Comparison of ENCODE assay signal across 8 cellular contexts in the genomic region with DNA sequence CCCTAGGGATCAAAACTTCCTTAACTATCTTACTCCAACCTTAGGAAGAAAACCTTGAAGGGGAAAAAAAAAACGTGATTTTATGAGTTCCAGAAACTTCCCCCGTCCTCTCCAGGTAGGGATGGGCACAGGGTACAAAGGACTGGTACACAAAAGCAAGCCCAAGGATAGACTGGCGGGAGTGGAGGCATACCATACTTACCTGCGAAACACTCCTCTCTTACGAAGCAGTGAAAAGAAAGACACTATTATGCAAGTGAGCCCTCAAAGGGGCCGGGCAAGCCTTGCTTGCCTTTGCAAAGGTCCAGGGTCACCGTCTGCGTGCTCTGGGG. TPM values are rescaled to one million over a fixed set of nuclear protein-coding genes. Genes with fewer than 3 reads are reported as not detected.
DNase-seq lines count a peak whose midpoint lies in the region; ATAC-seq and TF ChIP-seq lines count a peak whose summit lies in the region.

No MANE protein-coding gene starts in this region.

- ATAC-seq in HG02885 (IDR thresholded peaks at IDR 0.05; ENCODE audit: poor library complexity, unreplicated experiment): peak; percentile 14
- ATAC-seq in activated naive CD8-positive, alpha-beta T cell treated with anti-CD3 and anti-CD28 coated beads, Interleukin-2, amount 10 ng/mL, durations not matched to agents 7 days and 5 days (ENCODE audit: low read depth): no peak
- no peak for ATAC-seq in GM18505 (IDR thresholded peaks at IDR 0.05; ENCODE audit: unreplicated experiment)

- H3K4me1 Mint-ChIP-seq in activated naive CD8-positive, alpha-beta T cell treated with anti-CD3 and anti-CD28 coated beads, Interleukin-2, amount 10 ng/mL, durations not matched to agents 7 days and 5 days: peaks cover 2% of the 10 kb centered on the region

- DNase-seq in activated naive CD8-positive, alpha-beta T cell treated with anti-CD3 and anti-CD28 coated beads, Interleukin-2, amount 10 ng/mL, durations not matched to agents 7 days and 5 days: no peak
- DNase-seq in iPS DF 6.9 (ENCODE audit: low read depth, low spot score) (no peak), H4 (ENCODE audit: low spot score) (no peak), NCI-H446 (lab: John Stamatoyannopoulos, UW) (no peak)
- DNase-seq in activated CD4-positive, CD25-positive, alpha-beta regulatory T cell treated with anti-CD3 and anti-CD28 coated beads, Interleukin-2, amount 50 U/mL, for 72 hours: no peak

- H3K27ac ChIP-seq in iPS DF 6.9 (ENCODE audit: low read length) (no peak overlapping the region), skin epidermis (peak overlapping the region in 14 of 21 experiments; percentile 26 to 76 (median 67))

- peak overlapping the region; percentile 52; the same call in 1 of the 2 replicates for H3K4me3 ChIP-seq in iPS DF 6.9 (ENCODE audit: low read length)
- H3K4me3 ChIP-seq in skin epidermis: peak overlapping the region; percentile 34 to 56 (median 50)

- no CpG with 5 or more reads among the region's 8 CpGs for WGBS in iPS DF 6.9 (ENCODE audit: insufficient coverage, insufficient read length)

- no peaks in the 10 kb centered on the region for H3K9me3 ChIP-seq in iPS DF 6.9 (ENCODE audit: control insufficient read depth, insufficient read depth, low read length)

- H3K27me3 Mint-ChIP-seq in activated naive CD8-positive, alpha-beta T cell treated with anti-CD3 and anti-CD28 coated beads, Interleukin-2, amount 10 ng/mL, durations not matched to agents 7 days and 5 days: peaks cover 20% of the 10 kb centered on the region

- peak overlapping the region; percentile 89 for H3K4me3 Mint-ChIP-seq in activated naive CD8-positive, alpha-beta T cell treated with anti-CD3 and anti-CD28 coated beads, Interleukin-2, amount 10 ng/mL, durations not matched to agents 7 days and 5 days

- no peaks in the 10 kb centered on the region; the same call in 1 of the 2 replicates for H3K36me3 ChIP-seq in iPS DF 6.9 (ENCODE audit: control insufficient read depth, insufficient read depth, low read length)

- no peak overlapping the region for H3K27ac Mint-ChIP-seq in activated naive CD8-positive, alpha-beta T cell treated with anti-CD3 and anti-CD28 coated beads, Interleukin-2, amount 10 ng/mL, durations not matched to agents 7 days and 5 days

- POLR2A ChIA-PET in activated naive CD8-positive, alpha-beta T cell treated with anti-CD3 and anti-CD28 coated beads, Interleukin-2, amount 10 ng/mL, durations not matched to agents 7 days and 5 days (lab: Charles Lee): no interaction called here

- TF ChIP-seq POLR2A in GM18505 (IDR thresholded peaks at IDR 0.05; ENCODE audit: borderline replicate concordance, extremely low read depth, insufficient read depth, insufficient read length): no peak

- H3K36me3 Mint-ChIP-seq in activated naive CD8-positive, alpha-beta T cell treated with anti-CD3 and anti-CD28 coated beads, Interleukin-2, amount 10 ng/mL, durations not matched to agents 7 days and 5 days: no peaks in the 10 kb centered on the region

- H3K9me3 Mint-ChIP-seq in activated naive CD8-positive, alpha-beta T cell treated with anti-CD3 and anti-CD28 coated beads, Interleukin-2, amount 10 ng/mL, durations not matched to agents 7 days and 5 days: no peaks in the 10 kb centered on the region

- no peaks in the 10 kb centered on the region for H3K27me3 ChIP-seq in iPS DF 6.9 (ENCODE audit: control insufficient read depth, insufficient read depth, low read length)

- H3K4me1 ChIP-seq in iPS DF 6.9 (ENCODE audit: control insufficient read depth, insufficient read depth, low read length): no peaks in the 10 kb centered on the region; the same call in 1 of the 2 replicates

RNA-seq across cellular contexts. Expression of a gene that starts 0.7 kb away (rescaled TPM):
- under 1 TPM; 0.17 TPM for total RNA-seq in activated naive CD8-positive, alpha-beta T cell treated with anti-CD3 and anti-CD28 coated beads, Interleukin-2, amount 10 ng/mL, durations not matched to agents 7 days and 5 days
- 44.1 and 53.5 TPM in 2 replicates for total RNA-seq in H4 (2014; rRNA removed; shearing (Covaris generic))

RNA-seq across cellular contexts. Expression of a gene that starts 8.0 kb away (rescaled TPM):
- not detected for total RNA-seq in activated naive CD8-positive, alpha-beta T cell treated with anti-CD3 and anti-CD28 coated beads, Interleukin-2, amount 10 ng/mL, durations not matched to agents 7 days and 5 days
- total RNA-seq in H4 (2014; rRNA removed; shearing (Covaris generic)): 24.5 and 27.9 TPM in 2 replicates

RNA-seq across cellular contexts. Expression of a gene that starts 51.2 kb away (rescaled TPM):
- not detected for total RNA-seq in activated naive CD8-positive, alpha-beta T cell treated with anti-CD3 and anti-CD28 coated beads, Interleukin-2, amount 10 ng/mL, durations not matched to agents 7 days and 5 days
- total RNA-seq in H4 (2014; rRNA removed; shearing (Covaris generic)): not detected in 2 replicates

Comparison
In these comparisons a context has a peak if more than half of its experiments do, and no peak if none do; other contexts are left out.
1. RNA of a gene that starts 0.7 kb away (total RNA-seq): 44.1 to 53.5 TPM in H4; 0.17 TPM in activated naive CD8-positive, alpha-beta T cell treated with anti-CD3 and anti-CD28 coated beads, Interleukin-2, amount 10 ng/mL, durations not matched to agents 7 days and 5 days; every median in the first group is over 10 times any median in the second.
2. RNA of a gene that starts 8.0 kb away (total RNA-seq): 24.5 to 27.9 TPM in H4; not detected in activated naive CD8-positive, alpha-beta T cell treated with anti-CD3 and anti-CD28 coated beads, Interleukin-2, amount 10 ng/mL, durations not matched to agents 7 days and 5 days; every median in the first group is over 10 times any median in the second.